ENCODE assay signal across 17 cellular contexts in the genomic region with DNA sequence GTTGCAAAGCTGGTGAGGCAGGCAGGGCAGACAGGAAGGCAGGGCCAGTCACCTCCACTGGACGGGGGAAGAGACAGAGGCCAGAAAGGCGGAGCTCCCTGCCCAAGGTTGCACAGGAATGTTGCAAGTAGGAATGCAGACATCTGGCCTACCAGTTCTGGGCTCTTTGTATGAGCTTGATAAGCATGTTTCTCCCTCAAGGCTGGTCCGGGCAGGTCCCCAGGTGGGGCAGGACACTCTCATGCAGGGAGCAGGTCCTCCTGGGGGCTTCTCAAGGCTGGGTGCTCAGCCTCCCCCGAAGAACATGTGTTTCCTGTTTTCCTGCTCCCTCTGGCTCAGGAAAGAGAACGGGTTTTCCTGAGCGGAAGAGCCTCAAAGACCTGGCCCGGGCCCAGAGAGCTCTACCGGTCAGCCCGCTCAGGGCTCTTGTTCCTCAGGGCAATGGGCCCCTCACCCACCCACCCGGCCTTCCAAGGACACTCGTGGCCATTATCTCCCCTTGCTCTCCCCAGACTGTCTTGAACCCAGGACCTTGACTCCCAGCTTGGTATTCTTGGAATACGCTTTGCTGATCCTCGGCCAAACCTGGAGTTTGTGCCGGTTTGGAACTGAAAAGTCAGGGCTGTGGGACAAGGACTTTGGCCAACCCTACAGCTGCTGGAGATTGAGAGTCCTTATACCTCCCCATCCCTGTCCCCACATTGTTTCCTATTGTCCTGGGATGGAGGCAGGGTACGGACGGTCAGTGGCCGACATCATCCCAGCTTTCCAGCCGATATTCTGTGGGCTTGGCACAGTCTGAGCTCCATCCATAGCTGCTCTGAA.
DNase-seq lines count a peak whose midpoint lies in the region; ATAC-seq and TF ChIP-seq lines count a peak whose summit lies in the region.
"Had no signal": no experiment of that assay in that cellular context is flagged by ENCODE, and none has a peak within 500 bp of the region (broad histone marks: within the 10 kb centered on the region; RNA-seq: fewer than 3 reads in every experiment).

No MANE protein-coding gene starts in this region.

- TF ChIP-seq CTCF in heart left ventricle (IDR thresholded peaks at IDR 0.05) (no peak), omental fat pad (IDR thresholded peaks at IDR 0.05) (no peak)

- H3K27ac ChIP-seq in heart left ventricle: peak overlapping the region; percentile 3 to 93 (median 80)
- H3K27ac ChIP-seq: A549, PC-9 had no signal

- TF ChIP-seq POLR2A in heart left ventricle (IDR thresholded peaks at IDR 0.05): no peak

- H3K27me3 ChIP-seq in heart left ventricle (no peaks in the 10 kb centered on the region), HAP-1 (ENCODE audit: low read depth) (no peaks in the 10 kb centered on the region)

- no peak overlapping the region for H3K4me3 ChIP-seq in heart left ventricle
- no peak overlapping the region for H3K4me3 ChIP-seq in HAP-1
- H3K4me3 ChIP-seq: A549, GM12878, PC-9 had no signal

- H3K36me3 Mint-ChIP-seq in activated naive CD8-positive, alpha-beta T cell treated with anti-CD3 and anti-CD28 coated beads for 36 hours: no peaks in the 10 kb centered on the region
- no peaks in the 10 kb centered on the region for H3K36me3 Mint-ChIP-seq in activated naive CD8-positive, alpha-beta T cell treated with anti-CD3 and anti-CD28 coated beads, Interleukin-2, amount 50 U/mL, for 24 hours (ENCODE audit: low read depth)
- H3K36me3 Mint-ChIP-seq: activated naive CD4-positive, alpha-beta T cell treated with anti-CD3 and anti-CD28 coated beads, Interleukin-2, amount 10 ng/mL, durations not matched to agents 7 days and 5 days had no signal

- intact Hi-C loops in heart left ventricle (cut with DNase I): loop anchor here in 5 of 10 donors (5.0 to 10.0 kb wide), 3 partner anchors 42 to 47 kb away; no protein-coding TSS in a partner anchor

- no peak for ATAC-seq in activated naive CD8-positive, alpha-beta T cell treated with anti-CD3 and anti-CD28 coated beads, Interleukin-2, amount 50 U/mL, for 24 hours
- ATAC-seq in heart left ventricle: peak in 3 of 4 donors; percentile 38 to 72 (median 61)
- ATAC-seq in omental fat pad (ENCODE audit: low FRiP score): no peak
- no peak for ATAC-seq in HG03108 (IDR thresholded peaks at IDR 0.05; ENCODE audit: unreplicated experiment)
- ATAC-seq: A549, GM12878 had no signal

- peaks cover 1% of the 10 kb centered on the region for H3K9me3 Mint-ChIP-seq in activated naive CD8-positive, alpha-beta T cell treated with anti-CD3 and anti-CD28 coated beads for 36 hours
- H3K9me3 Mint-ChIP-seq in activated naive CD8-positive, alpha-beta T cell treated with anti-CD3 and anti-CD28 coated beads, Interleukin-2, amount 50 U/mL, for 24 hours: no peaks in the 10 kb centered on the region
- H3K9me3 Mint-ChIP-seq: activated naive CD4-positive, alpha-beta T cell treated with anti-CD3 and anti-CD28 coated beads, Interleukin-2, amount 10 ng/mL, durations not matched to agents 7 days and 5 days; T-helper 1 cell treated with Interleukin-12 subunit alpha and Interleukin-12 subunit beta and Interleukin-4 antibody, amounts not matched to agents 30 μg/mL and 1 μg/mL, for 36 hours had no signal

- H3K4me1 ChIP-seq in heart left ventricle: peaks cover 3 to 70% (median 57%) of the 10 kb centered on the region in 12 donors
- H3K4me1 ChIP-seq in HAP-1: no peaks in the 10 kb centered on the region
- H3K4me1 ChIP-seq: A549 had no signal

- H3K27ac Mint-ChIP-seq in activated naive CD8-positive, alpha-beta T cell treated with anti-CD3 and anti-CD28 coated beads for 36 hours: peak overlapping the region; percentile 58
- no peak overlapping the region for H3K27ac Mint-ChIP-seq in activated naive CD8-positive, alpha-beta T cell treated with anti-CD3 and anti-CD28 coated beads, Interleukin-2, amount 50 U/mL, for 24 hours
- H3K27ac Mint-ChIP-seq: activated naive CD4-positive, alpha-beta T cell treated with anti-CD3 and anti-CD28 coated beads, Interleukin-2, amount 10 ng/mL, durations not matched to agents 7 days and 5 days; T-helper 1 cell treated with Interleukin-12 subunit alpha and Interleukin-12 subunit beta and Interleukin-4 antibody, amounts not matched to agents 30 μg/mL and 1 μg/mL, for 36 hours had no signal

- H3K36me3 ChIP-seq in heart left ventricle (no peaks in the 10 kb centered on the region), HAP-1 (replicated peaks) (no peaks in the 10 kb centered on the region)

- WGBS in heart left ventricle, 4 donors: 38 to 63% (median 49%) methylated on average over 14 to 18 of the region's 18 CpGs

- DNase-seq in activated naive CD8-positive, alpha-beta T cell treated with anti-CD3 and anti-CD28 coated beads for 36 hours: no peak
- DNase-seq in activated naive CD8-positive, alpha-beta T cell treated with anti-CD3 and anti-CD28 coated beads, Interleukin-2, amount 50 U/mL, for 24 hours: no peak
- DNase-seq in heart left ventricle (peak in 4 of 5 donors; percentile 58 to 73 (median 62)), omental fat pad (ENCODE audit: low spot score) (peak; percentile 19), HAP-1 (ENCODE audit: low spot score in 2 of 2) (no peak), C1 segment of cervical spinal cord (lab: John Stamatoyannopoulos, UW) (no peak), activated gamma-delta T cell treated with Interleukin-2 at 50 U/mL for 16 hours (no peak)
- DNase-seq: activated CD4-positive, alpha-beta T cell treated with anti-CD3 and anti-CD28 coated beads, Interleukin-2, amount 50 U/mL, for 48 hours; activated naive CD4-positive, alpha-beta T cell treated with anti-CD3 and anti-CD28 coated beads, Interleukin-2, amount 10 ng/mL, durations not matched to agents 7 days and 5 days; cortex of kidney; midbrain; retina had no signal

- H3K27me3 Mint-ChIP-seq in activated naive CD8-positive, alpha-beta T cell treated with anti-CD3 and anti-CD28 coated beads for 36 hours: no peaks in the 10 kb centered on the region
- no peaks in the 10 kb centered on the region for H3K27me3 Mint-ChIP-seq in activated naive CD8-positive, alpha-beta T cell treated with anti-CD3 and anti-CD28 coated beads, Interleukin-2, amount 50 U/mL, for 24 hours
- H3K27me3 Mint-ChIP-seq: activated naive CD4-positive, alpha-beta T cell treated with anti-CD3 and anti-CD28 coated beads, Interleukin-2, amount 10 ng/mL, durations not matched to agents 7 days and 5 days had no signal

- H3K9me3 ChIP-seq in heart left ventricle: no peaks in the 10 kb centered on the region
- no peaks in the 10 kb centered on the region for H3K9me3 ChIP-seq in HAP-1
- H3K9me3 ChIP-seq: A549 had no signal

- no peak overlapping the region for H3K4me3 Mint-ChIP-seq in activated naive CD8-positive, alpha-beta T cell treated with anti-CD3 and anti-CD28 coated beads for 36 hours
- no peak overlapping the region for H3K4me3 Mint-ChIP-seq in activated naive CD8-positive, alpha-beta T cell treated with anti-CD3 and anti-CD28 coated beads, Interleukin-2, amount 50 U/mL, for 24 hours
- H3K4me3 Mint-ChIP-seq: activated naive CD4-positive, alpha-beta T cell treated with anti-CD3 and anti-CD28 coated beads, Interleukin-2, amount 10 ng/mL, durations not matched to agents 7 days and 5 days; T-helper 1 cell treated with Interleukin-12 subunit alpha and Interleukin-12 subunit beta and Interleukin-4 antibody, amounts not matched to agents 30 μg/mL and 1 μg/mL, for 36 hours had no signal

- peaks cover 34% of the 10 kb centered on the region for H3K4me1 Mint-ChIP-seq in activated naive CD8-positive, alpha-beta T cell treated with anti-CD3 and anti-CD28 coated beads for 36 hours
- H3K4me1 Mint-ChIP-seq in activated naive CD8-positive, alpha-beta T cell treated with anti-CD3 and anti-CD28 coated beads, Interleukin-2, amount 50 U/mL, for 24 hours: peaks cover 33% of the 10 kb centered on the region

- in situ Hi-C loops in HAP-1 (cut with MboI; ENCODE audit: low sequenced_read_pairs): no loop called here

Comparison
In these comparisons a context has a peak if more than half of its experiments do, and no peak if none do; other contexts are left out.
1. DNase-seq: peak in heart left ventricle (4 of 5) and omental fat pad (single experiment); none in activated naive CD8-positive, alpha-beta T cell treated with anti-CD3 and anti-CD28 coated beads for 36 hours (single experiment), activated naive CD8-positive, alpha-beta T cell treated with anti-CD3 and anti-CD28 coated beads, Interleukin-2, amount 50 U/mL, for 24 hours (single experiment), HAP-1 (0 of 2), C1 segment of cervical spinal cord (0 of 14) and activated gamma-delta T cell treated with Interleukin-2 at 50 U/mL for 16 hours (single experiment).
2. ATAC-seq: peak in heart left ventricle (3 of 4); none in activated naive CD8-positive, alpha-beta T cell treated with anti-CD3 and anti-CD28 coated beads, Interleukin-2, amount 50 U/mL, for 24 hours (single experiment), omental fat pad (single experiment) and HG03108 (single experiment).